ENCODE assay signal across 8 cellular contexts in genomic region chr6:85995339-85996033, GRCh38.
"Had no signal": no experiment of that assay in that cellular context is flagged by ENCODE, and none has a peak within 500 bp of the region (broad histone marks: within the 10 kb centered on the region; RNA-seq: fewer than 3 reads in every experiment).

No MANE protein-coding gene starts in this region.

- ATAC-seq: GM12878 had no signal

- FAIRE-seq: G401.6, GM12878, GM12891, GM12892, GM18507, GM19239 had no signal

- DNase-seq: GDM1, GF-D8 had no signal

- H3K4me3 ChIP-seq: GM12878 had no signal
